ENCODE assay signal across 8 cellular contexts in genomic region chr2:238061310-238062202, GRCh38. TPM values are rescaled to one million over a fixed set of nuclear protein-coding genes. Genes with fewer than 3 reads are reported as not detected.
DNase-seq lines count a peak whose midpoint lies in the region; ATAC-seq and TF ChIP-seq lines count a peak whose summit lies in the region.

No MANE protein-coding gene starts in this region.

- H3K27me3 ChIP-seq in lower lobe of right lung (ENCODE audit: low read depth) = no peaks in the 10 kb centered on the region
- no peaks in the 10 kb centered on the region for H3K27me3 ChIP-seq in stomach smooth muscle (ENCODE audit: control insufficient read depth in 1 of 2, insufficient read depth in 2 of 2, low read length in 2 of 2)

- ATAC-seq in GM21515 (IDR thresholded peaks at IDR 0.05; ENCODE audit: unreplicated experiment) = peak; percentile 6
- ATAC-seq in lower lobe of right lung = peak in 1 of 2 donors; percentile 28

- H3K4me3 ChIP-seq in coronary artery (peak overlapping the region; percentile 87), lower lobe of right lung (peak overlapping the region; percentile 96), stomach smooth muscle (ENCODE audit: low read length in 2 of 2) (peak overlapping the region; percentile 85 to 90)

- intact Hi-C loops in lower lobe of right lung (cut with DNase I) = no loop called here

- H3K27ac ChIP-seq in coronary artery = peak overlapping the region; percentile 11 to 81
- peak overlapping the region; percentile 90 for H3K27ac ChIP-seq in lower lobe of right lung
- H3K27ac ChIP-seq in stomach smooth muscle (ENCODE audit: low read length) = peak overlapping the region; percentile 53

- H3K9me3 ChIP-seq in lower lobe of right lung (no peaks in the 10 kb centered on the region), stomach smooth muscle (ENCODE audit: control insufficient read depth in 2 of 2, low read length in 2 of 2) (no peaks in the 10 kb centered on the region)

- DNase-seq in Daoy (ENCODE audit: low read depth) = peak; percentile 71
- peak; percentile 51 for DNase-seq in KBM-7
- peak; percentile 64 for DNase-seq in SW480 (ENCODE audit: low spot score)
- DNase-seq in coronary artery (ENCODE audit: low spot score) = no peak
- DNase-seq in lower lobe of right lung = no peak
- DNase-seq in retina = no peak

- in situ Hi-C loops in KBM-7 (cut with MboI; ENCODE audit: low pct_unique_long_range_greater_than_20kb, low sequenced_read_pairs) = no loop called here

- H3K9ac ChIP-seq in stomach smooth muscle (ENCODE audit: low read length in 2 of 2) = peak overlapping the region; percentile 78 to 92

- no peak for TF ChIP-seq CTCF in coronary artery (IDR thresholded peaks at IDR 0.05)
- no peak for TF ChIP-seq CTCF in lower lobe of right lung (IDR thresholded peaks at IDR 0.05)

- H3K36me3 ChIP-seq in lower lobe of right lung (peaks cover 9% of the 10 kb centered on the region), stomach smooth muscle (ENCODE audit: control insufficient read depth in 2 of 2, insufficient read depth in 2 of 2, low read length in 2 of 2) (peaks cover 3 to 4% of the 10 kb centered on the region in 2 donors)

- peaks cover 18% of the 10 kb centered on the region for H3K4me1 ChIP-seq in lower lobe of right lung
- peaks cover 16% of the 10 kb centered on the region for H3K4me1 ChIP-seq in stomach smooth muscle (ENCODE audit: control insufficient read depth, insufficient read depth, low read length)

RNA-seq across cellular contexts. Expression of gene SCLY, which starts 0.8 kb away (rescaled TPM):
- 19.1 and 29.7 TPM in 2 replicates for total RNA-seq in Daoy (2014; rRNA removed; shearing (Covaris generic))
- 12.4 TPM for total RNA-seq in lower lobe of right lung

RNA-seq across cellular contexts. Expression of gene ESPNL, which starts 38.6 kb away (rescaled TPM):
- 0.40 and 0.54 TPM in 2 replicates for total RNA-seq in Daoy (2014; rRNA removed; shearing (Covaris generic))
- total RNA-seq in lower lobe of right lung = 0.09 TPM

Comparison
In these comparisons a context has a peak if more than half of its experiments do, and no peak if none do; other contexts are left out.
1. DNase-seq: peak in Daoy (single experiment), KBM-7 (single experiment) and SW480 (single experiment); none in coronary artery (single experiment), lower lobe of right lung (single experiment) and retina (single experiment).
2. Peak in every context shown above with its lines, with median percentiles within 50 percentile points of each other: H3K27ac ChIP-seq and H3K4me3 ChIP-seq.